8 cellular contexts compared by ENCODE assay signal in genomic region chr10:113073549-113074189, GRCh38.
DNase-seq lines count a peak whose midpoint lies in the region; ATAC-seq and TF ChIP-seq lines count a peak whose summit lies in the region.

No MANE protein-coding gene starts in this region.

- H3K36me3 Mint-ChIP-seq in natural killer cell treated with Interleukin-12 subunit alpha and Interleukin-12 subunit beta and Interleukin-15 and Interleukin-18, amount 100 ng/mL, for 72 hours: no peaks in the 10 kb centered on the region

- H4K8ac ChIP-seq in IMR-90 (ENCODE audit: low read depth in 2 of 2, low read length in 2 of 2): peak overlapping the region in 1 of 2 experiments; percentile 38; a peak in 2 of 4 replicates

- TF ChIP-seq RAD21 in IMR-90 (IDR thresholded peaks at IDR 0.05; ENCODE audit: low read length): no peak; the same call in 1 of the 2 replicates

- peaks cover 19% of the 10 kb centered on the region for H3K9me1 ChIP-seq in IMR-90 (ENCODE audit: insufficient read depth, low read length)

- H3K27me3 ChIP-seq in IMR-90 (ENCODE audit: control insufficient read depth, insufficient read depth, low read length): no peaks in the 10 kb centered on the region
- no peaks in the 10 kb centered on the region for H3K27me3 ChIP-seq in duodenal mucosa (ENCODE audit: control insufficient read depth in 1 of 2, insufficient read depth in 2 of 2, low read length in 2 of 2)
- no peaks in the 10 kb centered on the region for H3K27me3 ChIP-seq in lower lobe of right lung (ENCODE audit: low read depth)
- no peaks in the 10 kb centered on the region for H3K27me3 ChIP-seq in upper lobe of right lung

- H2BK20ac ChIP-seq in IMR-90 (ENCODE audit: low read depth, low read length): 0 out of 2 replicates have a peak overlapping the region, but pooled peaks have one; percentile 16

- no peak overlapping the region; the same call in 1 of the 2 replicates for H3K18ac ChIP-seq in IMR-90 (ENCODE audit: low read depth, low read length)

- in situ Hi-C loops in IMR-90 (cut with MboI; ENCODE audit: low sequenced_read_pairs): no loop called here

- H2BK15ac ChIP-seq in IMR-90 (ENCODE audit: low read depth, low read length): no peak overlapping the region

- no peaks in the 10 kb centered on the region for H3K27me3 Mint-ChIP-seq in natural killer cell treated with Interleukin-12 subunit alpha and Interleukin-12 subunit beta and Interleukin-15 and Interleukin-18, amount 100 ng/mL, for 72 hours

- no peak overlapping the region for H3K14ac ChIP-seq in IMR-90 (replicated peaks; ENCODE audit: low read depth, low read length)

- peak; percentile 90 for ATAC-seq in IMR-90 (ENCODE audit: low read depth)
- peak; percentile 47 to 73 for ATAC-seq in lower lobe of right lung
- peak; percentile 64 for ATAC-seq in upper lobe of right lung
- ATAC-seq in natural killer cell treated with Interleukin-12 subunit alpha and Interleukin-12 subunit beta and Interleukin-15 and Interleukin-18, amount 100 ng/mL, for 72 hours: no peak

- BruUV-seq in IMR-90 (replicated peaks; lab: Mats Ljungman, UMichigan): no TSS peak

- peak overlapping the region; percentile 40; the same call in 1 of the 2 replicates for H2AK5ac ChIP-seq in IMR-90 (ENCODE audit: low read depth, low read length)

- H3K9ac ChIP-seq in IMR-90 (ENCODE audit: low read depth, low read length) (no peak overlapping the region), duodenal mucosa (ENCODE audit: low read depth in 1 of 2, low read length in 2 of 2) (peak overlapping the region; percentile 31 to 43)

- TF ChIP-seq CTCF in IMR-90 (conservative IDR thresholded peaks at IDR 0.05; ENCODE audit: low read depth, low read length) (no peak), lower lobe of right lung (IDR thresholded peaks at IDR 0.05) (no peak), upper lobe of right lung (IDR thresholded peaks at IDR 0.05) (no peak)

- peak overlapping the region; percentile 17; the same call in 1 of the 2 replicates for H4K5ac ChIP-seq in IMR-90 (ENCODE audit: low read depth, low read length)

- H3K4ac ChIP-seq in IMR-90 (ENCODE audit: low read depth, low read length): peak overlapping the region; percentile 27

- H3K4me1 ChIP-seq in IMR-90 (ENCODE audit: control insufficient read depth, insufficient read depth, low read length): peaks cover 11% of the 10 kb centered on the region
- peaks cover 26 to 27% of the 10 kb centered on the region in 2 donors for H3K4me1 ChIP-seq in duodenal mucosa (ENCODE audit: control insufficient read depth in 1 of 2, insufficient read depth in 2 of 2, low read length in 2 of 2)
- peaks cover 23% of the 10 kb centered on the region for H3K4me1 ChIP-seq in lower lobe of right lung
- H3K4me1 ChIP-seq in upper lobe of right lung: peaks cover 3% of the 10 kb centered on the region

- H3K9me3 ChIP-seq in IMR-90 (ENCODE audit: control insufficient read depth, insufficient read depth, low read length) (no peaks in the 10 kb centered on the region), duodenal mucosa (ENCODE audit: control insufficient read depth in 1 of 2, low read length in 2 of 2) (no peaks in the 10 kb centered on the region), lower lobe of right lung (no peaks in the 10 kb centered on the region), upper lobe of right lung (no peaks in the 10 kb centered on the region)

- no peak overlapping the region for H2AK9ac ChIP-seq in IMR-90 (replicated peaks; ENCODE audit: low read depth, low read length, poor library complexity)

- peaks cover 3% of the 10 kb centered on the region for H3K36me3 ChIP-seq in IMR-90 (ENCODE audit: control insufficient read depth, insufficient read depth, low read length)
- H3K36me3 ChIP-seq in duodenal mucosa (ENCODE audit: control insufficient read depth in 1 of 2, insufficient read depth in 2 of 2, low read length in 2 of 2): peaks cover 3 to 6% of the 10 kb centered on the region in 2 donors
- peaks cover 6% of the 10 kb centered on the region for H3K36me3 ChIP-seq in lower lobe of right lung
- H3K36me3 ChIP-seq in upper lobe of right lung: no peaks in the 10 kb centered on the region

- intact Hi-C loops in IMR-90 (cut with micrococcal nuclease): loop anchor here (2.0 kb wide), 2 partner anchors 13 to 15 kb away; no protein-coding TSS in a partner anchor
- intact Hi-C loops in lower lobe of right lung (cut with DNase I): no loop called here
- intact Hi-C loops in upper lobe of right lung (cut with DNase I): no loop called here

- H4K20me1 ChIP-seq in IMR-90 (ENCODE audit: insufficient read depth, low read length): no peaks in the 10 kb centered on the region

- CTCF ChIA-PET in IMR-90 (lab: Yijun Ruan, JAX): interaction anchor here (0.6 kb wide), 2 partner anchors 9 to 48 kb away, joined by 3 to 5 read pairs; no protein-coding TSS in a partner anchor

- H3K4me3 Mint-ChIP-seq in natural killer cell treated with Interleukin-12 subunit alpha and Interleukin-12 subunit beta and Interleukin-15 and Interleukin-18, amount 100 ng/mL, for 72 hours: no peak overlapping the region

- H4K91ac ChIP-seq in IMR-90 (ENCODE audit: insufficient read depth, low read depth, low read length): peak overlapping the region; percentile 39; the same call in 1 of the 2 replicates

- no peaks in the 10 kb centered on the region for H3K4me1 Mint-ChIP-seq in natural killer cell treated with Interleukin-12 subunit alpha and Interleukin-12 subunit beta and Interleukin-15 and Interleukin-18, amount 100 ng/mL, for 72 hours (ENCODE audit: low read depth in 2 of 2)

- H2AFZ ChIP-seq in IMR-90 (replicated peaks; ENCODE audit: low read length, poor library complexity): peak overlapping the region; percentile 44

- peak overlapping the region; percentile 5; the same call in 1 of the 2 replicates for H3K56ac ChIP-seq in IMR-90 (ENCODE audit: extremely low read depth, insufficient read depth, low read length)

- dilution Hi-C loops in IMR-90 (cut with HindIII; ENCODE audit: low sequenced_read_pairs, unreplicated experiment): no loop called here

- H3K27ac ChIP-seq in IMR-90 (ENCODE audit: insufficient read depth, low read length) (peak overlapping the region; percentile 67), duodenal mucosa (ENCODE audit: low read depth, low read length) (peak overlapping the region; percentile 79), lower lobe of right lung (peak overlapping the region; percentile 28), upper lobe of right lung (peak overlapping the region; percentile 36)

- H3K9me3 Mint-ChIP-seq in natural killer cell treated with Interleukin-12 subunit alpha and Interleukin-12 subunit beta and Interleukin-15 and Interleukin-18, amount 100 ng/mL, for 72 hours: no peaks in the 10 kb centered on the region

- H3K4me2 ChIP-seq in IMR-90 (ENCODE audit: low read depth, low read length): peak overlapping the region; percentile 33

- 9% methylated on average over 13 of the region's 23 CpGs; no CpG with 5 or more reads in 1 of the 2 experiments for WGBS in IMR-90 (ENCODE audit: extremely low coverage in 2 of 2, insufficient read length in 1 of 2), 2 experiments

- POLR2A ChIA-PET in IMR-90 (lab: Charles Lee; ENCODE audit: unreplicated experiment): no interaction called here

- DNase-seq in IMR-90 (peak; percentile 97), lower lobe of right lung (no peak), upper lobe of right lung (no peak), T-helper 9 cell (no peak), HUDEP-2 (lab: John Stamatoyannopoulos, UW; ENCODE audit: unreplicated experiment in 76 of 76) (no peak)
- no peak for DNase-seq in stimulated activated CD4-positive, alpha-beta T cell treated with anti-CD3 and anti-CD28 coated beads, Interleukin-4, amount 100 ng/mL, for 4 hours
- DNase-seq in natural killer cell treated with Interleukin-12 subunit alpha and Interleukin-12 subunit beta and Interleukin-15 and Interleukin-18, amount 100 ng/mL, for 72 hours (ENCODE audit: low spot score): no peak

- H3K23ac ChIP-seq in IMR-90 (ENCODE audit: low read depth, low read length): no peak overlapping the region

- peaks cover 18 to 44% of the 10 kb centered on the region in 2 experiments for H3K79me1 ChIP-seq in IMR-90 (ENCODE audit: low read depth in 1 of 2, low read length in 2 of 2)

- no peak overlapping the region for H3K4me3 ChIP-seq in IMR-90 (ENCODE audit: insufficient read depth, low read depth, low read length)
- H3K4me3 ChIP-seq in duodenal mucosa (ENCODE audit: low read depth in 1 of 2, low read length in 2 of 2): peak overlapping the region in 1 of 2 donors; percentile 53
- no peak overlapping the region for H3K4me3 ChIP-seq in lower lobe of right lung
- H3K4me3 ChIP-seq in upper lobe of right lung: no peak overlapping the region

- H2BK120ac ChIP-seq in IMR-90 (ENCODE audit: low read depth, low read length): peak overlapping the region; percentile 55

- no peak overlapping the region for H3K27ac Mint-ChIP-seq in natural killer cell treated with Interleukin-12 subunit alpha and Interleukin-12 subunit beta and Interleukin-15 and Interleukin-18, amount 100 ng/mL, for 72 hours

- peak overlapping the region; percentile 47 for H2BK5ac ChIP-seq in IMR-90 (ENCODE audit: low read depth, low read length, poor library complexity, severe bottlenecking)

- 0 out of 2 replicates have a peak, but pooled peaks have one; percentile 43 for TF ChIP-seq POLR2A in IMR-90 (IDR thresholded peaks at IDR 0.05; ENCODE audit: low read depth, low read length)

TF ChIP-seq in IMR-90, 13 proteins besides CTCF, POLR2A, EP300 and RAD21 (continues in another document):
- TF ChIP-seq NFE2L2 (IDR thresholded peaks at IDR 0.05; ENCODE audit: low read depth, low read length): 0 out of 2 replicates have a peak, but pooled peaks have one; percentile 29
- TF ChIP-seq MAFK (IDR thresholded peaks at IDR 0.05; ENCODE audit: low read depth, low read length): peak; percentile 44; the same call in 1 of the 2 replicates
- TF ChIP-seq BHLHE40 (IDR thresholded peaks at IDR 0.05; ENCODE audit: low read depth, low read length): peak; percentile 93
- TF ChIP-seq RCOR1 (IDR thresholded peaks at IDR 0.05; ENCODE audit: insufficient replicate concordance, low read length): peak; percentile 75
- no peak for TF ChIP-seq ELK1 (IDR thresholded peaks at IDR 0.05; ENCODE audit: borderline replicate concordance, low read depth, low read length)
- TF ChIP-seq CEBPB (IDR thresholded peaks at IDR 0.05; ENCODE audit: low read depth, low read length): no peak
- no peak for TF ChIP-seq RFX5 (IDR thresholded peaks at IDR 0.05; ENCODE audit: low read depth, low read length)
- peak; percentile 20; the same call in 1 of the 2 replicates for TF ChIP-seq MAZ (IDR thresholded peaks at IDR 0.05; ENCODE audit: borderline replicate concordance, low read depth, low read length)

Comparison
In these comparisons a context has a peak if more than half of its experiments do, and no peak if none do; other contexts are left out.
1. ATAC-seq: peak in IMR-90 (single experiment), lower lobe of right lung (2 of 2) and upper lobe of right lung (single experiment); none in natural killer cell treated with Interleukin-12 subunit alpha and Interleukin-12 subunit beta and Interleukin-15 and Interleukin-18, amount 100 ng/mL, for 72 hours (0 of 2).
2. H3K27ac ChIP-seq: peak in every context shown above with its lines; median percentile 79 in duodenal mucosa; 67 in IMR-90; 36 in upper lobe of right lung; 28 in lower lobe of right lung.